Comparison of ENCODE assay signal across 8 cellular contexts in the genomic region with DNA sequence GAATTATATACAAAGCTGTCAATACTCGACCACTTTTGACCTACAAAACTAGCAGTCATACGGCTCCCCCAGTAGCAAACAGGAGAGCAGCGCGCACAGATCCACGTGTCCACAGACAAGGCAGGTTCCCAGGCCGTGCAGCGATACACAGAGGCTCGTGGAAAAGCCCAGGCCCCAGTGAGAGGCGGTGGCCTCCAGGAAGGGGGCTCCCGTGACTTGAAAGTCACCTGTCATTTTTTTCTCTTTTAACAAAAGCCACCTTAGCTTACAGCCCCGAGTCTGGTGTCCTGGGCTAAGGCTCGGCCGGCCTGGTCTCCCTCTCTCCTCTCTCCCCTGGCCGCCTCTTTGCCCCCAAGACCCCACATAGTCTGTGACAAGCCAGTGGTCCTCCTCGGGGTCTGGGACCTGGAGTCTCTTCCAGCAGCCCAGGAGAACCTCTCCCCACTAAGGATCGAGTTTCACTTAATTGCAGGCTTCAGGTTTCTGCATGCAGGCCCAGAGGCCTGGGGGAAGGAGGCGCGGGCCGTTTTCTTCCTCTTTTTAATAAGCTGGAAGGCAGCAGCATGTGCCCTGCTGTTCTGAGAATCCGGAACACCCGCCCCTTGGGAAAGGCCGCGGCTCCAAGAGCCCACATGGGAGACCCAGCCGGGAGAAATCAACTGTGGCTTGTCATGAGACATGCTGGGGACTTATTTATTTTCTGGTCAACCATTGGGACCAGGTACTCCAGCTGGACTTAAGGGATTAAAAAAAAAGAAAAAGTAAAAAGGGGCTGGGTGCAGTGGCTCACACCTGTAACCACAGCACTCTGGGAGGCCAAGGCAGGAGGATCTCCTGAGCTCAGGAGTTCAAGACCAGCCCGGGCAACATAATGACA. TPM values are rescaled to one million over a fixed set of nuclear protein-coding genes. Genes with fewer than 3 reads are reported as not detected.
A peak's percentile ranks its signal among the peaks of the same experiment; 100 is the strongest.
DNase-seq lines count a peak whose midpoint lies in the region; ATAC-seq lines count a peak whose summit lies in the region.

No MANE protein-coding gene starts in this region.

- no peak overlapping the region for H3K4me3 Mint-ChIP-seq in activated T-helper 2 cell treated with anti-CD3 and anti-CD28 coated beads, Interferon-gamma antibody, Interleukin-2, Interleukin-4, amounts not matched to agents 10 μg/mL and 5 μg/mL and 100 μg/mL, durations not matched to agents 14 hours and 24 hours and 36 hours (ENCODE audit: low read depth)

- H3K27ac Mint-ChIP-seq in activated T-helper 2 cell treated with anti-CD3 and anti-CD28 coated beads, Interferon-gamma antibody, Interleukin-2, Interleukin-4, amounts not matched to agents 10 μg/mL and 5 μg/mL and 100 μg/mL, durations not matched to agents 14 hours and 24 hours and 36 hours = peak overlapping the region; percentile 55

- ATAC-seq in GM18909 (IDR thresholded peaks at IDR 0.05; ENCODE audit: poor library complexity, unreplicated experiment) = no peak

- H3K9me3 Mint-ChIP-seq in activated T-helper 2 cell treated with anti-CD3 and anti-CD28 coated beads, Interferon-gamma antibody, Interleukin-2, Interleukin-4, amounts not matched to agents 10 μg/mL and 5 μg/mL and 100 μg/mL, durations not matched to agents 14 hours and 24 hours and 36 hours = no peaks in the 10 kb centered on the region

- H3K36me3 Mint-ChIP-seq in activated T-helper 2 cell treated with anti-CD3 and anti-CD28 coated beads, Interferon-gamma antibody, Interleukin-2, Interleukin-4, amounts not matched to agents 10 μg/mL and 5 μg/mL and 100 μg/mL, durations not matched to agents 14 hours and 24 hours and 36 hours (ENCODE audit: low read depth) = peaks cover 5% of the 10 kb centered on the region

- DNase-seq in GDM1 (lab: John Stamatoyannopoulos, UW) (peak; percentile 67), NCI-H2029 treated with DMSO at 0.1 percent for 48 hours (lab: John Stamatoyannopoulos, UW) (peak; percentile 19), iPS-NIHi11 (ENCODE audit: low spot score) (peak; percentile 76), SHP77 treated with DMSO at 0.1 percent for 48 hours (lab: John Stamatoyannopoulos, UW) (no peak)
- DNase-seq in activated T-helper 2 cell treated with anti-CD3 and anti-CD28 coated beads, Interferon-gamma antibody, Interleukin-2, Interleukin-4, amounts not matched to agents 10 μg/mL and 5 μg/mL and 100 μg/mL, durations not matched to agents 14 hours and 24 hours and 36 hours (ENCODE audit: low spot score) = no peak
- DNase-seq in activated naive CD4-positive, alpha-beta T cell treated with Interleukin-2 at 50 U/mL for 16 hours = no peak

- H3K27me3 Mint-ChIP-seq in activated T-helper 2 cell treated with anti-CD3 and anti-CD28 coated beads, Interferon-gamma antibody, Interleukin-2, Interleukin-4, amounts not matched to agents 10 μg/mL and 5 μg/mL and 100 μg/mL, durations not matched to agents 14 hours and 24 hours and 36 hours (ENCODE audit: low read depth) = no peaks in the 10 kb centered on the region

- H3K27ac ChIP-seq in temporal lobe (ENCODE audit: low read depth, low read length) = peak overlapping the region; percentile 40

- intact Hi-C loops in activated T-helper 2 cell treated with anti-CD3 and anti-CD28 coated beads, Interferon-gamma antibody, Interleukin-2, Interleukin-4, amounts not matched to agents 10 μg/mL and 5 μg/mL and 100 μg/mL, durations not matched to agents 14 hours and 24 hours and 36 hours (cut with micrococcal nuclease) = no loop called here

- H3K4me1 Mint-ChIP-seq in activated T-helper 2 cell treated with anti-CD3 and anti-CD28 coated beads, Interferon-gamma antibody, Interleukin-2, Interleukin-4, amounts not matched to agents 10 μg/mL and 5 μg/mL and 100 μg/mL, durations not matched to agents 14 hours and 24 hours and 36 hours (ENCODE audit: low read depth) = peaks cover 45% of the 10 kb centered on the region

RNA-seq across cellular contexts. Expression of gene NCOR2, which starts 15.9 kb away (rescaled TPM):
- 109 and 119 TPM in 2 replicates for total RNA-seq in activated T-helper 2 cell treated with anti-CD3 and anti-CD28 coated beads, Interferon-gamma antibody, Interleukin-2, Interleukin-4, amounts not matched to agents 10 μg/mL and 5 μg/mL and 100 μg/mL, durations not matched to agents 14 hours and 24 hours and 36 hours
- total RNA-seq in temporal lobe = 20.7 TPM

Comparison
In these comparisons a context has a peak if more than half of its experiments do, and no peak if none do; other contexts are left out.
1. DNase-seq: peak in GDM1 (single experiment), NCI-H2029 treated with DMSO at 0.1 percent for 48 hours (single experiment) and iPS-NIHi11 (single experiment); none in activated T-helper 2 cell treated with anti-CD3 and anti-CD28 coated beads, Interferon-gamma antibody, Interleukin-2, Interleukin-4, amounts not matched to agents 10 μg/mL and 5 μg/mL and 100 μg/mL, durations not matched to agents 14 hours and 24 hours and 36 hours (single experiment), activated naive CD4-positive, alpha-beta T cell treated with Interleukin-2 at 50 U/mL for 16 hours (single experiment) and SHP77 treated with DMSO at 0.1 percent for 48 hours (single experiment).